In genomic region chr3:52313188-52313773, GRCh38 we compare ENCODE assay signal across 14 cellular contexts. TPM values are rescaled to one million over a fixed set of nuclear protein-coding genes. Genes with fewer than 3 reads are reported as not detected.
A peak's percentile ranks its signal among the peaks of the same experiment; 100 is the strongest.
DNase-seq lines count a peak whose midpoint lies in the region; ATAC-seq and TF ChIP-seq lines count a peak whose summit lies in the region.
"Had no signal": no experiment of that assay in that cellular context is flagged by ENCODE, and none has a peak within 500 bp of the region (broad histone marks: within the 10 kb centered on the region; RNA-seq: fewer than 3 reads in every experiment).

No MANE protein-coding gene starts in this region.

- H3K27me3 Mint-ChIP-seq in T-helper 2 cell treated with Interferon-gamma antibody and Interleukin-4, amounts not matched to agents 5 μg/mL and 100 μg/mL, for 36 hours (ENCODE audit: low read depth) = no peaks in the 10 kb centered on the region
- H3K27me3 Mint-ChIP-seq: T-cell had no signal

- no TSS peak for BruUV-seq in HCT116 (replicated peaks; lab: Mats Ljungman, UMichigan)

- TF ChIP-seq POLR2A in HCT116 (IDR thresholded peaks at IDR 0.05; ENCODE audit: borderline replicate concordance, extremely low read depth, insufficient read depth, insufficient read length) = no peak
- TF ChIP-seq POLR2A in sigmoid colon (IDR thresholded peaks at IDR 0.05) = no peak

- TF ChIP-seq CTCF in HCT116 (IDR thresholded peaks at IDR 0.05 in 2 of 3, conservative IDR thresholded peaks at IDR 0.05 in 1 of 3; ENCODE audit: borderline replicate concordance in 1 of 3, insufficient read depth in 1 of 3, low read depth in 2 of 3, low read length in 2 of 3) (no peak), sigmoid colon (IDR thresholded peaks at IDR 0.05) (no peak)

- H3K27me3 ChIP-seq in HCT116 (ENCODE audit: insufficient read depth, low read length) (no peaks in the 10 kb centered on the region), SJSA1 (replicated peaks) (no peaks in the 10 kb centered on the region), sigmoid colon (no peaks in the 10 kb centered on the region)
- H3K27me3 ChIP-seq: testis had no signal

- peak overlapping the region; percentile 36 for H3K27ac Mint-ChIP-seq in T-helper 2 cell treated with Interferon-gamma antibody and Interleukin-4, amounts not matched to agents 5 μg/mL and 100 μg/mL, for 36 hours

- H3K4me2 ChIP-seq in HCT116 (ENCODE audit: low read length) = peak overlapping the region; percentile 67

- peak overlapping the region; percentile 37; the same call in 1 of the 2 replicates for H3K9ac ChIP-seq in HCT116 (ENCODE audit: low read length)

- H3K9me3 ChIP-seq in HCT116 (ENCODE audit: control insufficient read depth in 1 of 2, insufficient read depth in 1 of 2, low read depth in 1 of 2, low read length in 2 of 2) (no peaks in the 10 kb centered on the region), SJSA1 (replicated peaks) (no peaks in the 10 kb centered on the region), sigmoid colon (no peaks in the 10 kb centered on the region)
- H3K9me3 ChIP-seq: testis had no signal

- no peak for DNase-seq in T-helper 2 cell treated with Interferon-gamma antibody and Interleukin-4, amounts not matched to agents 5 μg/mL and 100 μg/mL, for 36 hours (ENCODE audit: low spot score)
- DNase-seq in T-helper 2 cell (no peak), HCT116 (ENCODE audit: low read depth, low spot score) (no peak), SJSA1 (ENCODE audit: low read depth in 1 of 2, low spot score in 2 of 2) (no peak), sigmoid colon (no peak), DMS114 treated with DMSO at 0.1 percent for 48 hours (lab: John Stamatoyannopoulos, UW; ENCODE audit: unreplicated experiment) (no peak), NCI-H748 treated with DMSO at 0.1 percent for 48 hours (lab: John Stamatoyannopoulos, UW) (no peak)
- DNase-seq: 8988T; activated effector memory CD4-positive, alpha-beta T cell treated with Interleukin-2 at 50 U/mL for 16 hours; NCI-H187; stimulated activated CD4-positive, alpha-beta T cell treated with anti-CD3 and anti-CD28 coated beads, Interleukin-12 subunit alpha, Interleukin-12 subunit beta, amount 100 ng/mL, for 4 hours; testis had no signal

- 94 to 95% methylated on average over 2 of the region's 2 CpGs for WGBS in sigmoid colon, 2 donors

- no peak overlapping the region for H3K4me3 Mint-ChIP-seq in T-helper 2 cell treated with Interferon-gamma antibody and Interleukin-4, amounts not matched to agents 5 μg/mL and 100 μg/mL, for 36 hours
- H3K4me3 Mint-ChIP-seq: T-cell had no signal

- ATAC-seq in HCT116 = peak; percentile 30
- no peak for ATAC-seq in GM18520 (IDR thresholded peaks at IDR 0.05; ENCODE audit: unreplicated experiment)
- ATAC-seq: T-cell had no signal

- CTCF ChIA-PET in HCT116 (lab: Charles Lee) = no interaction called here

- H3K4me3 ChIP-seq in HCT116 (replicated peaks in 1 of 2; ENCODE audit: low read depth in 1 of 2, low read length in 2 of 2) (peak overlapping the region in 1 of 2 experiments; percentile 19; a peak in 2 of 4 replicates), SJSA1 (no peak overlapping the region), sigmoid colon (no peak overlapping the region)
- H3K4me3 ChIP-seq: testis had no signal

- H3K36me3 Mint-ChIP-seq in T-helper 2 cell treated with Interferon-gamma antibody and Interleukin-4, amounts not matched to agents 5 μg/mL and 100 μg/mL, for 36 hours (ENCODE audit: low read depth) = no peaks in the 10 kb centered on the region

- POLR2A ChIA-PET in HCT116 (lab: Charles Lee) = no interaction called here

- TF ChIP-seq RAD21 in HCT116 (IDR thresholded peaks at IDR 0.05; ENCODE audit: low read depth) = no peak

- no peaks in the 10 kb centered on the region for H3K9me2 ChIP-seq in HCT116 (ENCODE audit: insufficient read depth)

- no peaks in the 10 kb centered on the region for H3K9me3 Mint-ChIP-seq in T-helper 2 cell treated with Interferon-gamma antibody and Interleukin-4, amounts not matched to agents 5 μg/mL and 100 μg/mL, for 36 hours
- H3K9me3 Mint-ChIP-seq: T-cell had no signal

- no peaks in the 10 kb centered on the region for H4K20me1 ChIP-seq in HCT116 (ENCODE audit: insufficient read depth)

- no peaks in the 10 kb centered on the region for H3K36me3 ChIP-seq in HCT116 (ENCODE audit: control insufficient read depth in 1 of 2, insufficient read depth in 2 of 2, low read length in 2 of 2)
- no peaks in the 10 kb centered on the region for H3K36me3 ChIP-seq in SJSA1
- H3K36me3 ChIP-seq in sigmoid colon = no peaks in the 10 kb centered on the region

- H3K79me2 ChIP-seq in HCT116 (ENCODE audit: insufficient read depth, low read length) = no peaks in the 10 kb centered on the region

- intact Hi-C loops in HCT116 (cut with micrococcal nuclease) (no loop called here), sigmoid colon (cut with DNase I) (no loop called here)

- TF ChIP-seq EP300 in sigmoid colon (IDR thresholded peaks at IDR 0.05) = no peak

- H3K4me1 ChIP-seq in HCT116 (ENCODE audit: control insufficient read depth in 1 of 2, insufficient read depth in 2 of 2, low read length in 2 of 2) = peaks cover 15 to 26% of the 10 kb centered on the region in 2 experiments; a peak in 3 of 4 replicates
- peaks cover 32% of the 10 kb centered on the region for H3K4me1 ChIP-seq in SJSA1 (replicated peaks)
- peaks cover 0 to 17% (median 11%) of the 10 kb centered on the region in 4 donors for H3K4me1 ChIP-seq in sigmoid colon

- no peak overlapping the region for H2AFZ ChIP-seq in HCT116 (ENCODE audit: low read depth, low read length, poor library complexity, severe bottlenecking)

- RAD21 ChIA-PET in HCT116 (lab: Charles Lee; ENCODE audit: low non-redundant PET in 1 of 2, low total read pairs in 2 of 2, uncharacterized antibody in 2 of 2, unreplicated experiment in 2 of 2) = no interaction called here

- H3K27ac ChIP-seq in HCT116 (ENCODE audit: low read depth, low read length) (peak overlapping the region; percentile 9; the same call in 1 of the 2 replicates), SJSA1 (peak overlapping the region; percentile 19; the same call in 1 of the 2 replicates), sigmoid colon (peak overlapping the region in 3 of 4 donors; percentile 27 to 49 (median 34))
- H3K27ac ChIP-seq: testis had no signal

- H3K4me1 Mint-ChIP-seq in T-helper 2 cell treated with Interferon-gamma antibody and Interleukin-4, amounts not matched to agents 5 μg/mL and 100 μg/mL, for 36 hours (ENCODE audit: low read depth) = peaks cover 10% of the 10 kb centered on the region

TF ChIP-seq in HCT116, 20 proteins besides CTCF, POLR2A, EP300 and RAD21:
- TF ChIP-seq, protein P1, sequence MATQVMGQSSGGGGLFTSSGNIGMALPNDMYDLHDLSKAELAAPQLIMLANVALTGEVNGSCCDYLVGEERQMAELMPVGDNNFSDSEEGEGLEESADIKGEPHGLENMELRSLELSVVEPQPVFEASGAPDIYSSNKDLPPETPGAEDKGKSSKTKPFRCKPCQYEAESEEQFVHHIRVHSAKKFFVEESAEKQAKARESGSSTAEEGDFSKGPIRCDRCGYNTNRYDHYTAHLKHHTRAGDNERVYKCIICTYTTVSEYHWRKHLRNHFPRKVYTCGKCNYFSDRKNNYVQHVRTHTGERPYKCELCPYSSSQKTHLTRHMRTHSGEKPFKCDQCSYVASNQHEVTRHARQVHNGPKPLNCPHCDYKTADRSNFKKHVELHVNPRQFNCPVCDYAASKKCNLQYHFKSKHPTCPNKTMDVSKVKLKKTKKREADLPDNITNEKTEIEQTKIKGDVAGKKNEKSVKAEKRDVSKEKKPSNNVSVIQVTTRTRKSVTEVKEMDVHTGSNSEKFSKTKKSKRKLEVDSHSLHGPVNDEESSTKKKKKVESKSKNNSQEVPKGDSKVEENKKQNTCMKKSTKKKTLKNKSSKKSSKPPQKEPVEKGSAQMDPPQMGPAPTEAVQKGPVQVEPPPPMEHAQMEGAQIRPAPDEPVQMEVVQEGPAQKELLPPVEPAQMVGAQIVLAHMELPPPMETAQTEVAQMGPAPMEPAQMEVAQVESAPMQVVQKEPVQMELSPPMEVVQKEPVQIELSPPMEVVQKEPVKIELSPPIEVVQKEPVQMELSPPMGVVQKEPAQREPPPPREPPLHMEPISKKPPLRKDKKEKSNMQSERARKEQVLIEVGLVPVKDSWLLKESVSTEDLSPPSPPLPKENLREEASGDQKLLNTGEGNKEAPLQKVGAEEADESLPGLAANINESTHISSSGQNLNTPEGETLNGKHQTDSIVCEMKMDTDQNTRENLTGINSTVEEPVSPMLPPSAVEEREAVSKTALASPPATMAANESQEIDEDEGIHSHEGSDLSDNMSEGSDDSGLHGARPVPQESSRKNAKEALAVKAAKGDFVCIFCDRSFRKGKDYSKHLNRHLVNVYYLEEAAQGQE (IDR thresholded peaks at IDR 0.05; ENCODE audit: low read depth) = no peak
- TF ChIP-seq SP1 (IDR thresholded peaks at IDR 0.05; ENCODE audit: low read depth) = no peak
- TF ChIP-seq ATF3 (IDR thresholded peaks at IDR 0.05) = no peak
- no peak for TF ChIP-seq FOSL1 (IDR thresholded peaks at IDR 0.05; ENCODE audit: low read depth)
- TF ChIP-seq EGR1 (IDR thresholded peaks at IDR 0.05; ENCODE audit: low read depth) = no peak
- TF ChIP-seq POLR2AphosphoS5 (IDR thresholded peaks at IDR 0.05; ENCODE audit: low read depth, low read length) = no peak
- TF ChIP-seq CEBPB (IDR thresholded peaks at IDR 0.05; ENCODE audit: low read depth) = no peak
- TF ChIP-seq ELF1 (IDR thresholded peaks at IDR 0.05; ENCODE audit: borderline replicate concordance, low read depth) = no peak
- no peak for TF ChIP-seq CBX3 (IDR thresholded peaks at IDR 0.05; ENCODE audit: low read depth)
- no peak for TF ChIP-seq EZH2phosphoT487 (IDR thresholded peaks at IDR 0.05; ENCODE audit: borderline replicate concordance)
- TF ChIP-seq ZNF274 (IDR thresholded peaks at IDR 0.05; ENCODE audit: low read depth, low read length) = no peak
TF ChIP-seq in HCT116: peak in this region for 0.

RNA-seq across cellular contexts. Expression of gene DNAH1, which starts 2.8 kb away (rescaled TPM):
- total RNA-seq in HCT116 (2021; ENCODE audit: unreplicated experiment) (5.5 TPM), sigmoid colon (1 to 10 TPM; 2.3 to 8.6 (median 6.1) TPM)
- polyA plus RNA-seq in HCT116 (2012) = 6.1 and 7.7 TPM in 2 replicates
- 0.47 and 1.1 TPM in 2 replicates for total RNA-seq in SJSA1 (2014; rRNA removed; shearing (Covaris generic))
- 1 to 10 TPM; 1.2 to 7.7 (median 1.4) TPM for polyA plus RNA-seq in sigmoid colon

RNA-seq across cellular contexts. Expression of gene GLYCTK, which starts 25.7 kb away (rescaled TPM):
- total RNA-seq in HCT116 (2021; ENCODE audit: unreplicated experiment) (9.1 TPM), sigmoid colon (1 to 10 TPM; 1.6 to 4.6 (median 3.8) TPM)
- polyA plus RNA-seq in HCT116 (2012) = 6.4 and 8.3 TPM in 2 replicates
- 3.7 and 6.1 TPM in 2 replicates for total RNA-seq in SJSA1 (2014; rRNA removed; shearing (Covaris generic))
- polyA plus RNA-seq in sigmoid colon = 10 to 100 TPM; 20.4 to 48.2 (median 48.1) TPM

RNA-seq across cellular contexts. Expression of gene WDR82, which starts 34.8 kb away (rescaled TPM):
- total RNA-seq in HCT116 (2021; ENCODE audit: unreplicated experiment) = 89.7 TPM
- 50.1 and 56.1 TPM in 2 replicates for polyA plus RNA-seq in HCT116 (2012)
- total RNA-seq in SJSA1 (2014; rRNA removed; shearing (Covaris generic)) = 24.1 and 37.0 TPM in 2 replicates
- 10 to 100 TPM; 44.4 to 54.9 (median 48.0) TPM for total RNA-seq in sigmoid colon
- polyA plus RNA-seq in sigmoid colon = 10 to 100 TPM; 22.2 to 50.2 (median 28.4) TPM
